In the genomic region with DNA sequence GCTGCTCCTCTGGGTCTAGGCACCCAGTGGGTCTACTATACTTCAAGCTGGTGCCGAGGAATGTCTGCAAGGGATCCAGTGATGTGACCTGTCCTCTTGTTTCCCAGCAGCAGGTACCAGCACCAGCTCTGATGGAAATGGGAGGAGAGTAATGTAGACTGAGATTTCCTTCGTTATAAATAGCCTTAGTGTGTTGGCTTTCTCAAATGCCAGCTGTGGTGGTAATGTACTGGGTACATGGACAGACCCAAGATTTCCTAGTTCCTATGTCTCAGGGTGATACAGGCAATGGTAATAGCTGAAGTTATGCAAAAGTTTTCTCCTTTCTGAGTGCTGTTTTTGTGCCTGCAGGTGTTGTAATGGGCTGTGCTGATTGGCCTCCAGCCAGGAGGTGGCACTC, we compare ENCODE assay signal across 31 cellular contexts. TPM values are rescaled to one million over a fixed set of nuclear protein-coding genes. Genes with fewer than 3 reads are reported as not detected.
"Had no signal": no experiment of that assay in that cellular context is flagged by ENCODE, and none has a peak within 500 bp of the region (broad histone marks: within the 10 kb centered on the region; RNA-seq: fewer than 3 reads in every experiment).

No MANE protein-coding gene starts in this region.

- ATAC-seq: activated CD4-positive, CD25-positive, alpha-beta regulatory T cell treated with anti-CD3 and anti-CD28 coated beads, Interleukin-2, amount 50 U/mL, for 24 hours; activated CD8-positive, alpha-beta T cell treated with anti-CD3 and anti-CD28 coated beads for 36 hours; activated T-cell treated with anti-CD3 and anti-CD28 coated beads, Interleukin-2, amount 50 U/mL, for 4 hours; activated T-helper 17 cell treated with anti-CD3 and anti-CD28 coated beads, Interleukin-2, amount 50 U/mL, for 72 hours; body of pancreas; esophagus mucosa; T-helper 17 cell had no signal

- H3K4me3 ChIP-seq: body of pancreas, cardiac muscle cell, coronary artery, dorsolateral prefrontal cortex had no signal

- H3K36me3 Mint-ChIP-seq: activated naive CD8-positive, alpha-beta T cell had no signal

- H3K27ac ChIP-seq: body of pancreas, cardiac muscle cell, coronary artery, dorsolateral prefrontal cortex, WERI-Rb-1 had no signal

- H3K4me1 ChIP-seq: body of pancreas had no signal

- H3K9me3 ChIP-seq: body of pancreas had no signal

- H3K27me3 Mint-ChIP-seq: activated B cell treated with CpG ODN at 0.5 μM for 24 hours; dendritic cell treated with granulocyte-macrophage colony-stimulating factor and Interleukin-4, amounts not matched to agents 40 ng/mL and 50 ng/mL, for 4 days; T-helper 17 cell had no signal

- H3K27ac Mint-ChIP-seq: activated B cell treated with CpG ODN at 0.5 μM for 24 hours; activated CD8-positive, alpha-beta T cell treated with anti-CD3 and anti-CD28 coated beads for 36 hours; activated naive CD8-positive, alpha-beta T cell; activated T-helper 17 cell treated with anti-CD3 and anti-CD28 coated beads, Interleukin-2, amount 50 U/mL, for 72 hours; dendritic cell treated with granulocyte-macrophage colony-stimulating factor and Interleukin-4, amounts not matched to agents 40 ng/mL and 50 ng/mL, for 4 days; endodermal cell; T-helper 17 cell; T-helper 2 cell treated with Interferon-gamma antibody and Interleukin-4, amounts not matched to agents 5 μg/mL and 100 μg/mL, for 36 hours had no signal

- H3K4me1 Mint-ChIP-seq: activated B cell treated with CpG ODN at 0.5 μM for 24 hours; activated T-helper 17 cell treated with anti-CD3 and anti-CD28 coated beads, Interleukin-2, amount 50 U/mL, for 72 hours; central memory CD8-positive, alpha-beta T cell; endodermal cell; T-helper 17 cell had no signal

- DNase-seq: activated B cell treated with CpG ODN at 0.5 μM for 24 hours; activated CD4-positive, alpha-beta T cell treated with anti-CD3 and anti-CD28 coated beads for 48 hours; activated CD4-positive, alpha-beta T cell treated with anti-CD3 and anti-CD28 coated beads, Interleukin-2, amount 50 U/mL, for 1 hour; activated CD4-positive, alpha-beta T cell treated with anti-CD3 and anti-CD28 coated beads, Interleukin-2, amount 50 U/mL, for 48 hours; activated CD8-positive, alpha-beta memory T cell treated with anti-CD3 and anti-CD28 coated beads for 24 hours; activated CD8-positive, alpha-beta T cell treated with anti-CD3 and anti-CD28 coated beads for 36 hours; activated effector memory CD4-positive, alpha-beta T cell treated with Interleukin-2 at 50 U/mL for 16 hours; activated gamma-delta T cell treated with Interleukin-2 at 50 U/mL for 16 hours; activated naive CD4-positive, alpha-beta T cell treated with anti-CD3 and anti-CD28 coated beads, Interleukin-2, amount 50 U/mL, for 16 hours; activated naive CD4-positive, alpha-beta T cell treated with Interleukin-2 at 50 U/mL for 16 hours; activated T-cell treated with anti-CD3 and anti-CD28 coated beads, Interleukin-2, amount 50 U/mL, for 4 hours; amygdala; aorta; body of pancreas; dorsolateral prefrontal cortex; effector memory CD4-positive, alpha-beta T cell; endodermal cell; foreskin fibroblast; T-helper 1 cell; T-helper 17 cell; T1000; WERI-Rb-1 had no signal

- H3K4me3 Mint-ChIP-seq: activated B cell treated with CpG ODN at 0.5 μM for 24 hours; activated CD8-positive, alpha-beta T cell treated with anti-CD3 and anti-CD28 coated beads for 36 hours; activated naive CD8-positive, alpha-beta T cell; activated T-cell treated with anti-CD3 and anti-CD28 coated beads, Interleukin-2, amount 50 U/mL, for 4 hours; activated T-helper 17 cell treated with anti-CD3 and anti-CD28 coated beads, Interleukin-2, amount 50 U/mL, for 72 hours; central memory CD8-positive, alpha-beta T cell; dendritic cell treated with granulocyte-macrophage colony-stimulating factor and Interleukin-4, amounts not matched to agents 40 ng/mL and 50 ng/mL, for 4 days; endodermal cell; T-helper 17 cell; T-helper 2 cell treated with Interferon-gamma antibody and Interleukin-4, amounts not matched to agents 5 μg/mL and 100 μg/mL, for 36 hours had no signal

- H3K36me3 ChIP-seq: cardiac muscle cell, WERI-Rb-1 had no signal

- H3K27me3 ChIP-seq: body of pancreas, cardiac muscle cell had no signal

RNA-seq across cellular contexts. Expression of a gene that starts 33.0 kb away (rescaled TPM):
- total RNA-seq: activated B cell treated with CpG ODN at 0.5 μM for 24 hours; activated CD8-positive, alpha-beta T cell treated with anti-CD3 and anti-CD28 coated beads for 36 hours; T-helper 17 cell had no signal
